In genomic region chr18:23503038-23503966, GRCh38 we compare ENCODE assay signal across 1 cellular context.
TF ChIP-seq lines count a peak whose summit lies in the region.

Gene RMC1, plus strand, starts transcription at chr18:23503511. Its CDS starts 108 bp downstream, at chr18:23503619.

TF ChIP-seq in HepG2, 621 proteins besides CTCF, POLR2A, EP300 and RAD21 (continued from another document and continues in another):
- no peak for TF ChIP-seq AHDC1 (CRISPR knock-in tag; IDR thresholded peaks at IDR 0.05; ENCODE audit: borderline replicate concordance)
- TF ChIP-seq TCF7L2 (IDR thresholded peaks at IDR 0.05; ENCODE audit: low read depth, low read length): no peak
- no peak for TF ChIP-seq RBAK (CRISPR knock-in tag; IDR thresholded peaks at IDR 0.05)
- TF ChIP-seq SALL2 (CRISPR knock-in tag; IDR thresholded peaks at IDR 0.05): peak; percentile 89
- no peak for TF ChIP-seq ZC3H4 (CRISPR knock-in tag; IDR thresholded peaks at IDR 0.05; ENCODE audit: borderline replicate concordance)
- peak; percentile 23; the same call in 1 of the 2 replicates for TF ChIP-seq ARNTL (CRISPR knock-in tag; IDR thresholded peaks at IDR 0.05)
- no peak for TF ChIP-seq MZF1 (CRISPR knock-in tag; IDR thresholded peaks at IDR 0.05; ENCODE audit: borderline replicate concordance)
- peak; percentile 71; the same call in 1 of the 2 replicates for TF ChIP-seq ZNF234 (CRISPR knock-in tag; conservative IDR thresholded peaks at IDR 0.05)
- TF ChIP-seq SCMH1 (CRISPR knock-in tag; IDR thresholded peaks at IDR 0.05; ENCODE audit: borderline replicate concordance): no peak
- TF ChIP-seq ZNF773 (CRISPR knock-in tag; IDR thresholded peaks at IDR 0.05; ENCODE audit: borderline replicate concordance): 0 out of 2 replicates have a peak, but pooled peaks have one; percentile 55
- TF ChIP-seq ZNF460 (CRISPR knock-in tag; IDR thresholded peaks at IDR 0.05; ENCODE audit: borderline replicate concordance): no peak
- TF ChIP-seq CC2D1A (CRISPR knock-in tag; IDR thresholded peaks at IDR 0.05): no peak
- no peak for TF ChIP-seq RELA (CRISPR knock-in tag; IDR thresholded peaks at IDR 0.05)
- no peak for TF ChIP-seq FOXO1 (CRISPR knock-in tag; IDR thresholded peaks at IDR 0.05)
- TF ChIP-seq HBP1 (CRISPR knock-in tag; IDR thresholded peaks at IDR 0.05; ENCODE audit: low read depth): no peak
- peak; percentile 69 for TF ChIP-seq MEIS1 (CRISPR knock-in tag; IDR thresholded peaks at IDR 0.05; ENCODE audit: borderline replicate concordance)
- TF ChIP-seq HNRNPLL (IDR thresholded peaks at IDR 0.05; ENCODE audit: low read depth, low read length, poor library complexity, severe bottlenecking): peak; percentile 64
- no peak for TF ChIP-seq ZFP36L2 (CRISPR knock-in tag; IDR thresholded peaks at IDR 0.05)
- TF ChIP-seq NCOR1 (IDR thresholded peaks at IDR 0.05; ENCODE audit: borderline replicate concordance, low read length): no peak
- no peak for TF ChIP-seq PREB (CRISPR knock-in tag; IDR thresholded peaks at IDR 0.05)
- TF ChIP-seq IRF2 (CRISPR knock-in tag; IDR thresholded peaks at IDR 0.05): peak; percentile 67; the same call in 1 of the 2 replicates
- no peak for TF ChIP-seq POLR2AphosphoS2 (IDR thresholded peaks at IDR 0.05; ENCODE audit: low read depth, low read length)
- no peak for TF ChIP-seq SRSF4 (IDR thresholded peaks at IDR 0.05; ENCODE audit: low read depth, low read length, poor library complexity, severe bottlenecking)
- peak; percentile 28; the same call in 1 of the 2 replicates for TF ChIP-seq FOXP4 (CRISPR knock-in tag; IDR thresholded peaks at IDR 0.05)
- TF ChIP-seq MIER3 (CRISPR knock-in tag; IDR thresholded peaks at IDR 0.05; ENCODE audit: borderline replicate concordance): peak; percentile 40; the same call in 1 of the 2 replicates
- peak; percentile 79 for TF ChIP-seq ZGPAT (CRISPR knock-in tag; IDR thresholded peaks at IDR 0.05)
- TF ChIP-seq EED (CRISPR knock-in tag; IDR thresholded peaks at IDR 0.05): no peak; the same call in 1 of the 2 replicates
- no peak for TF ChIP-seq SOX6 (IDR thresholded peaks at IDR 0.05)
- peak; percentile 48 for TF ChIP-seq SOX6 (CRISPR knock-in tag; IDR thresholded peaks at IDR 0.05)
- TF ChIP-seq ZNF18 (CRISPR knock-in tag; IDR thresholded peaks at IDR 0.05; ENCODE audit: insufficient replicate concordance): no peak
- TF ChIP-seq ZNF740 (CRISPR knock-in tag; IDR thresholded peaks at IDR 0.05): no peak
- no peak for TF ChIP-seq PHF21A (CRISPR knock-in tag; IDR thresholded peaks at IDR 0.05)
- peak; percentile 78; the same call in 1 of the 2 replicates for TF ChIP-seq ZNF598 (CRISPR knock-in tag; IDR thresholded peaks at IDR 0.05; ENCODE audit: borderline replicate concordance)
- TF ChIP-seq CREB1 (IDR thresholded peaks at IDR 0.05): no peak
- TF ChIP-seq CREB1 (CRISPR knock-in tag; IDR thresholded peaks at IDR 0.05): no peak
- TF ChIP-seq IRX3 (CRISPR knock-in tag; IDR thresholded peaks at IDR 0.05; ENCODE audit: borderline replicate concordance, low read depth): peak; percentile 67; the same call in 1 of the 2 replicates
- TF ChIP-seq CHCHD3 (CRISPR knock-in tag; IDR thresholded peaks at IDR 0.05): no peak
- peak; percentile 81 for TF ChIP-seq ZBTB4 (CRISPR knock-in tag; IDR thresholded peaks at IDR 0.05; ENCODE audit: borderline replicate concordance)
- TF ChIP-seq TEF (CRISPR knock-in tag; IDR thresholded peaks at IDR 0.05): no peak
- TF ChIP-seq ATF3 (CRISPR knock-in tag; IDR thresholded peaks at IDR 0.05): no peak
- TF ChIP-seq TSC22D2 (CRISPR knock-in tag; IDR thresholded peaks at IDR 0.05; ENCODE audit: borderline replicate concordance): peak; percentile 22; the same call in 1 of the 2 replicates
- 0 out of 2 replicates have a peak, but pooled peaks have one; percentile 82 for TF ChIP-seq SNAI1 (CRISPR knock-in tag; IDR thresholded peaks at IDR 0.05; ENCODE audit: borderline replicate concordance)
- 0 out of 2 replicates have a peak, but pooled peaks have one; percentile 70 for TF ChIP-seq ERF (CRISPR knock-in tag; IDR thresholded peaks at IDR 0.05)
